14 cellular contexts compared by ENCODE assay signal in genomic region chr16:30602595-30603277, GRCh38. TPM values are rescaled to one million over a fixed set of nuclear protein-coding genes. Genes with fewer than 3 reads are reported as not detected.
A peak's percentile ranks its signal among the peaks of the same experiment; 100 is the strongest.
DNase-seq lines count a peak whose midpoint lies in the region; ATAC-seq and TF ChIP-seq lines count a peak whose summit lies in the region.
"Had no signal": no experiment of that assay in that cellular context is flagged by ENCODE, and none has a peak within 500 bp of the region (broad histone marks: within the 10 kb centered on the region; RNA-seq: fewer than 3 reads in every experiment).

No MANE protein-coding gene starts in this region.

- intact Hi-C loops in Calu3 (cut with micrococcal nuclease; ENCODE audit: unreplicated experiment) = no loop called here

- H3K27me3 Mint-ChIP-seq in activated T-cell treated with anti-CD3 and anti-CD28 coated beads, Interleukin-2, amount 50 U/mL, for 24 hours = no peaks in the 10 kb centered on the region
- no peaks in the 10 kb centered on the region for H3K27me3 Mint-ChIP-seq in activated T-cell treated with anti-CD3 and anti-CD28 coated beads, Interleukin-2, amount 50 U/mL, for 72 hours (ENCODE audit: low read depth)
- H3K27me3 Mint-ChIP-seq in Calu3 (ENCODE audit: unreplicated experiment) = no peaks in the 10 kb centered on the region
- H3K27me3 Mint-ChIP-seq: central memory CD8-positive, alpha-beta T cell had no signal

- H3K4me1 Mint-ChIP-seq in activated T-cell treated with anti-CD3 and anti-CD28 coated beads, Interleukin-2, amount 50 U/mL, for 24 hours (ENCODE audit: low read depth) = peaks cover 10% of the 10 kb centered on the region
- peaks cover 22% of the 10 kb centered on the region for H3K4me1 Mint-ChIP-seq in activated T-cell treated with anti-CD3 and anti-CD28 coated beads, Interleukin-2, amount 50 U/mL, for 72 hours (ENCODE audit: low read depth)
- peaks cover 3% of the 10 kb centered on the region for H3K4me1 Mint-ChIP-seq in stimulated activated effector memory CD8-positive, alpha-beta T cell treated with anti-CD3 and anti-CD28 coated beads, Interleukin-12 subunit alpha, Interleukin-12 subunit beta, amount 100 ng/mL, for 72 hours
- H3K4me1 Mint-ChIP-seq in Calu3 (ENCODE audit: low read depth, unreplicated experiment) = no peaks in the 10 kb centered on the region
- H3K4me1 Mint-ChIP-seq: neural progenitor cell had no signal

- CTCF ChIA-PET in Calu3 (lab: Charles Lee) = interaction anchor here (0.7 to 1.2 kb wide), 3 partner anchors 17 to 477 kb away, joined by 3 to 4 read pairs (median 3); partner anchors contain the start of gene DCTPP1

- no peaks in the 10 kb centered on the region for H3K9me3 Mint-ChIP-seq in activated T-cell treated with anti-CD3 and anti-CD28 coated beads, Interleukin-2, amount 50 U/mL, for 24 hours
- H3K9me3 Mint-ChIP-seq in activated T-cell treated with anti-CD3 and anti-CD28 coated beads, Interleukin-2, amount 50 U/mL, for 72 hours = no peaks in the 10 kb centered on the region
- no peaks in the 10 kb centered on the region for H3K9me3 Mint-ChIP-seq in stimulated activated effector memory CD8-positive, alpha-beta T cell treated with anti-CD3 and anti-CD28 coated beads, Interleukin-12 subunit alpha, Interleukin-12 subunit beta, amount 100 ng/mL, for 72 hours
- H3K9me3 Mint-ChIP-seq in Calu3 (ENCODE audit: low read depth, unreplicated experiment) = peaks cover 2% of the 10 kb centered on the region
- H3K9me3 Mint-ChIP-seq: central memory CD8-positive, alpha-beta T cell had no signal

- no peak overlapping the region for H3K4me3 Mint-ChIP-seq in activated T-cell treated with anti-CD3 and anti-CD28 coated beads, Interleukin-2, amount 50 U/mL, for 24 hours
- H3K4me3 Mint-ChIP-seq in activated T-cell treated with anti-CD3 and anti-CD28 coated beads, Interleukin-2, amount 50 U/mL, for 72 hours = no peak overlapping the region
- no peak overlapping the region for H3K4me3 Mint-ChIP-seq in stimulated activated effector memory CD8-positive, alpha-beta T cell treated with anti-CD3 and anti-CD28 coated beads, Interleukin-12 subunit alpha, Interleukin-12 subunit beta, amount 100 ng/mL, for 72 hours
- H3K4me3 Mint-ChIP-seq in Calu3 (ENCODE audit: low read depth, unreplicated experiment) = no peak overlapping the region
- H3K4me3 Mint-ChIP-seq: central memory CD8-positive, alpha-beta T cell; neural progenitor cell had no signal

- peak overlapping the region; percentile 67 for H3K27ac Mint-ChIP-seq in activated T-cell treated with anti-CD3 and anti-CD28 coated beads, Interleukin-2, amount 50 U/mL, for 24 hours
- H3K27ac Mint-ChIP-seq in activated T-cell treated with anti-CD3 and anti-CD28 coated beads, Interleukin-2, amount 50 U/mL, for 72 hours = no peak overlapping the region
- peak overlapping the region; percentile 9 for H3K27ac Mint-ChIP-seq in stimulated activated effector memory CD8-positive, alpha-beta T cell treated with anti-CD3 and anti-CD28 coated beads, Interleukin-12 subunit alpha, Interleukin-12 subunit beta, amount 100 ng/mL, for 72 hours
- no peak overlapping the region for H3K27ac Mint-ChIP-seq in Calu3 (ENCODE audit: unreplicated experiment)
- H3K27ac Mint-ChIP-seq: neural progenitor cell had no signal

- ATAC-seq in activated T-cell treated with anti-CD3 and anti-CD28 coated beads, Interleukin-2, amount 50 U/mL, for 72 hours (replicated peaks in 1 of 2) = no peak
- ATAC-seq in esophagus mucosa = peak; percentile 38
- ATAC-seq in stimulated activated effector memory CD8-positive, alpha-beta T cell treated with anti-CD3 and anti-CD28 coated beads, Interleukin-12 subunit alpha, Interleukin-12 subunit beta, amount 100 ng/mL, for 72 hours = no peak

- H3K36me3 Mint-ChIP-seq in activated T-cell treated with anti-CD3 and anti-CD28 coated beads, Interleukin-2, amount 50 U/mL, for 24 hours (ENCODE audit: low read depth) = peaks cover 56% of the 10 kb centered on the region
- H3K36me3 Mint-ChIP-seq in activated T-cell treated with anti-CD3 and anti-CD28 coated beads, Interleukin-2, amount 50 U/mL, for 72 hours (ENCODE audit: insufficient read depth in 2 of 2) = peaks cover 0 to 20% of the 10 kb centered on the region in 2 donors
- peaks cover 50% of the 10 kb centered on the region for H3K36me3 Mint-ChIP-seq in stimulated activated effector memory CD8-positive, alpha-beta T cell treated with anti-CD3 and anti-CD28 coated beads, Interleukin-12 subunit alpha, Interleukin-12 subunit beta, amount 100 ng/mL, for 72 hours
- H3K36me3 Mint-ChIP-seq in Calu3 (ENCODE audit: insufficient read depth, unreplicated experiment) = peaks cover 61% of the 10 kb centered on the region

- BruUV-seq in Calu3 (replicated peaks; lab: Mats Ljungman, UMichigan) = no TSS peak

- no peak for TF ChIP-seq CTCF in Calu3 (IDR thresholded peaks at IDR 0.05; ENCODE audit: unreplicated experiment)

- no peak for DNase-seq in activated T-cell treated with anti-CD3 and anti-CD28 coated beads, Interleukin-2, amount 50 U/mL, for 24 hours
- no peak for DNase-seq in activated T-cell treated with anti-CD3 and anti-CD28 coated beads, Interleukin-2, amount 50 U/mL, for 72 hours
- DNase-seq in stimulated activated effector memory CD8-positive, alpha-beta T cell treated with anti-CD3 and anti-CD28 coated beads, Interleukin-12 subunit alpha, Interleukin-12 subunit beta, amount 100 ng/mL, for 72 hours (ENCODE audit: low spot score in 2 of 2) = no peak
- DNase-seq in NCI-H226 = no peak
- no peak for DNase-seq in Calu3
- DNase-seq: 8988T; activated T-cell treated with anti-CD3 and anti-CD28 coated beads, Interleukin-2, amount 50 U/mL, for 1 hour; KG1; NCI-H69; stimulated activated CD4-positive, alpha-beta T cell treated with anti-CD3 and anti-CD28 coated beads, Interleukin-4, amount 100 ng/mL, for 4 hours; T1000 had no signal

RNA-seq across cellular contexts. Expression of gene ZNF689, which starts 7.5 kb away (rescaled TPM):
- 10 to 100 TPM; 12.8 to 17.7 TPM for total RNA-seq in activated T-cell treated with anti-CD3 and anti-CD28 coated beads, Interleukin-2, amount 50 U/mL, for 72 hours
- 2.8 TPM for total RNA-seq in esophagus mucosa
- 10.4 and 14.1 TPM in 2 replicates for total RNA-seq in Calu3 (2022)

RNA-seq across cellular contexts. Expression of gene ZNF785, which starts 17.2 kb away (rescaled TPM):
- 10 to 100 TPM; 10.9 to 12.6 TPM for total RNA-seq in activated T-cell treated with anti-CD3 and anti-CD28 coated beads, Interleukin-2, amount 50 U/mL, for 72 hours
- total RNA-seq in esophagus mucosa (8.4 TPM), Calu3 (2022) (22.2 and 22.9 TPM in 2 replicates)

RNA-seq across cellular contexts. Expression of gene ZNF688, which starts 31.2 kb away (rescaled TPM):
- total RNA-seq in activated T-cell treated with anti-CD3 and anti-CD28 coated beads, Interleukin-2, amount 50 U/mL, for 72 hours = 10 to 100 TPM; 14.5 TPM
- total RNA-seq in esophagus mucosa = 9.7 TPM
- 11.8 and 13.5 TPM in 2 replicates for total RNA-seq in Calu3 (2022)

RNA-seq across cellular contexts. Expression of gene ZNF764, which starts 44.6 kb away (rescaled TPM):
- 10 to 100 TPM; 10.7 to 12.7 TPM for total RNA-seq in activated T-cell treated with anti-CD3 and anti-CD28 coated beads, Interleukin-2, amount 50 U/mL, for 72 hours
- total RNA-seq in esophagus mucosa = 3.0 TPM
- 16.5 and 16.7 TPM in 2 replicates for total RNA-seq in Calu3 (2022)

RNA-seq across cellular contexts. Expression of gene PRR14, which starts 48.0 kb away (rescaled TPM):
- total RNA-seq in activated T-cell treated with anti-CD3 and anti-CD28 coated beads, Interleukin-2, amount 50 U/mL, for 72 hours = 100 to 1,000 TPM; 108 to 124 TPM
- total RNA-seq in esophagus mucosa = 27.0 TPM
- total RNA-seq in Calu3 (2022) = 47.4 and 59.4 TPM in 2 replicates

Comparison
In these comparisons a context has a peak if more than half of its experiments do, and no peak if none do; other contexts are left out.
1. H3K27ac Mint-ChIP-seq: peak in activated T-cell treated with anti-CD3 and anti-CD28 coated beads, Interleukin-2, amount 50 U/mL, for 24 hours (single experiment) and stimulated activated effector memory CD8-positive, alpha-beta T cell treated with anti-CD3 and anti-CD28 coated beads, Interleukin-12 subunit alpha, Interleukin-12 subunit beta, amount 100 ng/mL, for 72 hours (single experiment); none in activated T-cell treated with anti-CD3 and anti-CD28 coated beads, Interleukin-2, amount 50 U/mL, for 72 hours (single experiment) and Calu3 (single experiment).